8 cellular contexts compared by ENCODE assay signal in genomic region chr15:45200799-45201556, GRCh38. TPM values are rescaled to one million over a fixed set of nuclear protein-coding genes. Genes with fewer than 3 reads are reported as not detected.
DNase-seq lines count a peak whose midpoint lies in the region; ATAC-seq and TF ChIP-seq lines count a peak whose summit lies in the region.

No MANE protein-coding gene starts in this region.

- H3K27ac Mint-ChIP-seq in activated T-helper 1 cell treated with anti-CD3 and anti-CD28 coated beads, Interleukin-12 subunit alpha, Interleukin-12 subunit beta, Interleukin-2, Interleukin-4 antibody, amounts not matched to agents 30 ng/mL and 10 ng/mL and 1 ng/mL, durations not matched to agents 14 hours and 24 hours and 36 hours = no peak overlapping the region
- H3K27ac Mint-ChIP-seq in natural killer cell treated with Interleukin-12 subunit alpha and Interleukin-12 subunit beta and Interleukin-15 and Interleukin-18, amount 100 ng/mL, for 72 hours = no peak overlapping the region

- H3K27me3 Mint-ChIP-seq in activated T-helper 1 cell treated with anti-CD3 and anti-CD28 coated beads, Interleukin-12 subunit alpha, Interleukin-12 subunit beta, Interleukin-2, Interleukin-4 antibody, amounts not matched to agents 30 ng/mL and 10 ng/mL and 1 ng/mL, durations not matched to agents 14 hours and 24 hours and 36 hours (ENCODE audit: insufficient read depth) = peaks cover 8% of the 10 kb centered on the region
- no peaks in the 10 kb centered on the region for H3K27me3 Mint-ChIP-seq in natural killer cell treated with Interleukin-12 subunit alpha and Interleukin-12 subunit beta and Interleukin-15 and Interleukin-18, amount 100 ng/mL, for 72 hours

- peak; percentile 55 for DNase-seq in KG1 (lab: John Stamatoyannopoulos, UW)
- peak; percentile 80 for DNase-seq in RKO (ENCODE audit: low spot score)
- peak; percentile 62 for DNase-seq in activated T-helper 1 cell treated with anti-CD3 and anti-CD28 coated beads, Interleukin-12 subunit alpha, Interleukin-12 subunit beta, Interleukin-2, Interleukin-4 antibody, amounts not matched to agents 30 ng/mL and 10 ng/mL and 1 ng/mL, durations not matched to agents 14 hours and 24 hours and 36 hours (ENCODE audit: low spot score)
- DNase-seq in fibroblast of pulmonary artery (ENCODE audit: low read depth) = peak; percentile 84
- DNase-seq in natural killer cell treated with Interleukin-12 subunit alpha and Interleukin-12 subunit beta and Interleukin-15 and Interleukin-18, amount 100 ng/mL, for 72 hours (ENCODE audit: low spot score) = peak; percentile 73
- peak; percentile 86 for DNase-seq in stimulated activated naive CD8-positive, alpha-beta T cell treated with anti-CD3 and anti-CD28 coated beads, Interleukin-15, Interleukin-2, amounts not matched to agents 100 U/mL and 50 U/mL, for 24 hours

- no peak for TF ChIP-seq CTCF in fibroblast of pulmonary artery (IDR thresholded peaks at IDR 0.05; ENCODE audit: low read length, missing control alignments)

- no peak overlapping the region for H3K4me3 Mint-ChIP-seq in activated T-helper 1 cell treated with anti-CD3 and anti-CD28 coated beads, Interleukin-12 subunit alpha, Interleukin-12 subunit beta, Interleukin-2, Interleukin-4 antibody, amounts not matched to agents 30 ng/mL and 10 ng/mL and 1 ng/mL, durations not matched to agents 14 hours and 24 hours and 36 hours
- H3K4me3 Mint-ChIP-seq in natural killer cell treated with Interleukin-12 subunit alpha and Interleukin-12 subunit beta and Interleukin-15 and Interleukin-18, amount 100 ng/mL, for 72 hours = no peak overlapping the region

- peak overlapping the region; percentile 87 for H3K4me3 ChIP-seq in fibroblast of pulmonary artery (replicated peaks; ENCODE audit: low read depth, low read length)

- H3K36me3 Mint-ChIP-seq in activated T-helper 1 cell treated with anti-CD3 and anti-CD28 coated beads, Interleukin-12 subunit alpha, Interleukin-12 subunit beta, Interleukin-2, Interleukin-4 antibody, amounts not matched to agents 30 ng/mL and 10 ng/mL and 1 ng/mL, durations not matched to agents 14 hours and 24 hours and 36 hours (ENCODE audit: low read depth) = no peaks in the 10 kb centered on the region
- no peaks in the 10 kb centered on the region for H3K36me3 Mint-ChIP-seq in natural killer cell treated with Interleukin-12 subunit alpha and Interleukin-12 subunit beta and Interleukin-15 and Interleukin-18, amount 100 ng/mL, for 72 hours

- intact Hi-C loops in activated T-helper 1 cell treated with anti-CD3 and anti-CD28 coated beads, Interleukin-12 subunit alpha, Interleukin-12 subunit beta, Interleukin-2, Interleukin-4 antibody, amounts not matched to agents 30 ng/mL and 10 ng/mL and 1 ng/mL, durations not matched to agents 14 hours and 24 hours and 36 hours (cut with micrococcal nuclease) = loop anchor here (1.0 to 2.0 kb wide), 4 partner anchors 75 to 436 kb away; a partner anchor contains a TSS

- ATAC-seq in GM19035 (IDR thresholded peaks at IDR 0.05; ENCODE audit: unreplicated experiment) = peak; percentile 11
- ATAC-seq in natural killer cell treated with Interleukin-12 subunit alpha and Interleukin-12 subunit beta and Interleukin-15 and Interleukin-18, amount 100 ng/mL, for 72 hours = peak; percentile 26 to 44
- peak; percentile 29 for ATAC-seq in stimulated activated naive CD8-positive, alpha-beta T cell treated with anti-CD3 and anti-CD28 coated beads, Interleukin-15, Interleukin-2, amounts not matched to agents 100 U/mL and 50 U/mL, for 24 hours
- no peak for ATAC-seq in HG03097 (IDR thresholded peaks at IDR 0.05; ENCODE audit: low FRiP score, unreplicated experiment)

- H3K9me3 Mint-ChIP-seq in activated T-helper 1 cell treated with anti-CD3 and anti-CD28 coated beads, Interleukin-12 subunit alpha, Interleukin-12 subunit beta, Interleukin-2, Interleukin-4 antibody, amounts not matched to agents 30 ng/mL and 10 ng/mL and 1 ng/mL, durations not matched to agents 14 hours and 24 hours and 36 hours = no peaks in the 10 kb centered on the region
- H3K9me3 Mint-ChIP-seq in natural killer cell treated with Interleukin-12 subunit alpha and Interleukin-12 subunit beta and Interleukin-15 and Interleukin-18, amount 100 ng/mL, for 72 hours = no peaks in the 10 kb centered on the region

- peaks cover 23% of the 10 kb centered on the region for H3K4me1 Mint-ChIP-seq in activated T-helper 1 cell treated with anti-CD3 and anti-CD28 coated beads, Interleukin-12 subunit alpha, Interleukin-12 subunit beta, Interleukin-2, Interleukin-4 antibody, amounts not matched to agents 30 ng/mL and 10 ng/mL and 1 ng/mL, durations not matched to agents 14 hours and 24 hours and 36 hours (ENCODE audit: low read depth)
- H3K4me1 Mint-ChIP-seq in natural killer cell treated with Interleukin-12 subunit alpha and Interleukin-12 subunit beta and Interleukin-15 and Interleukin-18, amount 100 ng/mL, for 72 hours (ENCODE audit: low read depth in 2 of 2) = peaks cover 14 to 27% of the 10 kb centered on the region in 2 donors

RNA-seq across cellular contexts. Expression of gene SHF, which starts 13.2 kb away (rescaled TPM):
- 14.5 and 16.3 TPM in 2 replicates for total RNA-seq in activated T-helper 1 cell treated with anti-CD3 and anti-CD28 coated beads, Interleukin-12 subunit alpha, Interleukin-12 subunit beta, Interleukin-2, Interleukin-4 antibody, amounts not matched to agents 30 ng/mL and 10 ng/mL and 1 ng/mL, durations not matched to agents 14 hours and 24 hours and 36 hours
- total RNA-seq in natural killer cell treated with Interleukin-12 subunit alpha and Interleukin-12 subunit beta and Interleukin-15 and Interleukin-18, amount 100 ng/mL, for 72 hours = 1 to 10 TPM in 1 of 2 donors, under 1 TPM in 1; 0.81 to 1.4 TPM

RNA-seq across cellular contexts. Expression of gene SLC28A2, which starts 51.1 kb away (rescaled TPM):
- not detected in 2 replicates for total RNA-seq in activated T-helper 1 cell treated with anti-CD3 and anti-CD28 coated beads, Interleukin-12 subunit alpha, Interleukin-12 subunit beta, Interleukin-2, Interleukin-4 antibody, amounts not matched to agents 30 ng/mL and 10 ng/mL and 1 ng/mL, durations not matched to agents 14 hours and 24 hours and 36 hours
- not detected for total RNA-seq in natural killer cell treated with Interleukin-12 subunit alpha and Interleukin-12 subunit beta and Interleukin-15 and Interleukin-18, amount 100 ng/mL, for 72 hours
